ENCODE assay signal across 30 cellular contexts in genomic region chrX:134585446-134585845, GRCh38.
"Had no signal": no experiment of that assay in that cellular context is flagged by ENCODE, and none has a peak within 500 bp of the region (broad histone marks: within the 10 kb centered on the region; RNA-seq: fewer than 3 reads in every experiment).

No MANE protein-coding gene starts in this region.

- DNase-seq: hypothalamus; immature natural killer cell; kidney; left colon; left lung; lower lobe of right lung; mammary epithelial cell; mesenchymal stem cell; naive B cell; natural killer cell; nucleus accumbens; pancreas; posterior cingulate gyrus; retina; right cardiac atrium; small intestine; spleen; stimulated activated CD4-positive, alpha-beta T cell treated with anti-CD3 and anti-CD28 coated beads, Interleukin-4, amount 100 ng/mL, for 24 hours; stimulated activated naive CD4-positive, alpha-beta T cell; tibial artery; trophoblast cell; upper lobe of right lung had no signal

- H3K4me3 Mint-ChIP-seq: immature natural killer cell; naive B cell; natural killer cell; stimulated activated effector memory CD8-positive, alpha-beta T cell treated with anti-CD3 and anti-CD28 coated beads, Interleukin-12 subunit alpha, Interleukin-12 subunit beta, amount 100 ng/mL, for 72 hours; stimulated activated naive CD8-positive, alpha-beta T cell treated with anti-CD3 and anti-CD28 coated beads, Interleukin-15, Interleukin-2, amounts not matched to agents 100 ng/mL and 50 ng/mL, for 24 hours had no signal

- H3K27me3 ChIP-seq: left lung, pancreas, suprapubic skin, tibial artery, upper lobe of right lung had no signal

- H3K27ac ChIP-seq: left lung, lower lobe of right lung, pancreas, prostate gland, spleen, suprapubic skin, thoracic aorta, tibial artery, upper lobe of right lung had no signal

- H3K4me1 Mint-ChIP-seq: naive B cell had no signal

- H3K4me3 ChIP-seq: left lung, lower lobe of right lung, pancreas, prostate gland, spleen, suprapubic skin, thoracic aorta, tibial artery, upper lobe of right lung had no signal

- FAIRE-seq: islet of Langerhans, kidney, pancreas, small intestine, urothelium cell line had no signal

- ATAC-seq: left colon; left lung; lower lobe of right lung; natural killer cell; pancreas; right cardiac atrium; sciatic nerve; stimulated activated effector memory CD8-positive, alpha-beta T cell treated with anti-CD3 and anti-CD28 coated beads, Interleukin-12 subunit alpha, Interleukin-12 subunit beta, amount 100 ng/mL, for 72 hours; upper lobe of right lung had no signal

- H3K9me3 ChIP-seq: left lung, lower lobe of right lung, pancreas, prostate gland, spleen, suprapubic skin, thoracic aorta, tibial artery, upper lobe of right lung had no signal

- H3K9me3 Mint-ChIP-seq: immature natural killer cell; naive B cell; natural killer cell; stimulated activated effector memory CD8-positive, alpha-beta T cell treated with anti-CD3 and anti-CD28 coated beads, Interleukin-12 subunit alpha, Interleukin-12 subunit beta, amount 100 ng/mL, for 72 hours; stimulated activated naive CD8-positive, alpha-beta T cell treated with anti-CD3 and anti-CD28 coated beads, Interleukin-15, Interleukin-2, amounts not matched to agents 100 ng/mL and 50 ng/mL, for 24 hours had no signal

- H3K36me3 ChIP-seq: left lung, lower lobe of right lung, pancreas, prostate gland, spleen, suprapubic skin, thoracic aorta, tibial artery, upper lobe of right lung had no signal

- H3K4me1 ChIP-seq: left lung, lower lobe of right lung, pancreas, prostate gland, spleen, suprapubic skin, tibial artery, upper lobe of right lung had no signal

- H3K36me3 Mint-ChIP-seq: immature natural killer cell; naive B cell; natural killer cell; stimulated activated effector memory CD8-positive, alpha-beta T cell treated with anti-CD3 and anti-CD28 coated beads, Interleukin-12 subunit alpha, Interleukin-12 subunit beta, amount 100 ng/mL, for 72 hours had no signal

- H3K27ac Mint-ChIP-seq: immature natural killer cell; naive B cell; natural killer cell; stimulated activated effector memory CD8-positive, alpha-beta T cell treated with anti-CD3 and anti-CD28 coated beads, Interleukin-12 subunit alpha, Interleukin-12 subunit beta, amount 100 ng/mL, for 72 hours; stimulated activated naive CD8-positive, alpha-beta T cell treated with anti-CD3 and anti-CD28 coated beads, Interleukin-15, Interleukin-2, amounts not matched to agents 100 ng/mL and 50 ng/mL, for 24 hours had no signal
